In the genomic region with DNA sequence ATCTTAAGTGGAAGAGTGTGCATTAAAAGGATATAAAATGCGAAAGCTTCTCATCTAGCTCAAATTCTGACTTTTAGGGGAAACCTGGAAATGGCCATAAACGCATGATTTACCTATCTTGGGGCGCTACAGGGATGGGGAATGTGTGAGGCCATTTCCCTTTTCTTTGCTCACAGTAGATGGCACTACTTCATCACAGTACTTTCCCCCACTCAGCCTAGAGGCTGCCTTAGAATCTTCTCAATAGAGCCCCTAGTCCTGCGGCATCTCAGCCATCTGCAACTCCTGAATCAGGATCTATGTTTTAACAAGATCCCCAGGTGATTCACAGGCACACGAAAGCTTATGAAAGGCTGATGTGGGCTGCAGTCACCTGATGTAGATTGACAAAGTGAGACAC, we compare ENCODE assay signal across 8 cellular contexts.
A peak's percentile ranks its signal among the peaks of the same experiment; 100 is the strongest.
DNase-seq lines count a peak whose midpoint lies in the region; ATAC-seq and TF ChIP-seq lines count a peak whose summit lies in the region.

No MANE protein-coding gene starts in this region.

- no peak overlapping the region for H3K4me3 ChIP-seq in HEK293 (ENCODE audit: low read depth, low read length)
- no peak overlapping the region for H3K4me3 ChIP-seq in PC-3 (ENCODE audit: low read length)
- H3K4me3 ChIP-seq in parathyroid adenoma (ENCODE audit: low read depth, low read length), result no peak overlapping the region

- H3K4me1 ChIP-seq in HEK293 (ENCODE audit: control insufficient read depth, insufficient read depth, low read length), result no peaks in the 10 kb centered on the region
- peaks cover 7% of the 10 kb centered on the region for H3K4me1 ChIP-seq in PC-3 (ENCODE audit: insufficient read depth, low read length)
- no peaks in the 10 kb centered on the region for H3K4me1 ChIP-seq in parathyroid adenoma

- H3K4me2 ChIP-seq in PC-3 (ENCODE audit: low read length) (no peak overlapping the region), parathyroid adenoma (ENCODE audit: low read length) (no peak overlapping the region)

- no peaks in the 10 kb centered on the region for H3K9me2 ChIP-seq in PC-3 (replicated peaks; ENCODE audit: low read length)

- no peaks in the 10 kb centered on the region for H3K36me3 Mint-ChIP-seq in activated naive CD4-positive, alpha-beta T cell treated with anti-CD3 and anti-CD28 coated beads, Interleukin-2, amount 50 U/mL, for 72 hours

- H3K36me3 ChIP-seq in HEK293 (ENCODE audit: control insufficient read depth in 2 of 2, insufficient read depth in 1 of 2, low read length in 2 of 2) (no peaks in the 10 kb centered on the region), PC-3 (ENCODE audit: low read depth, low read length) (no peaks in the 10 kb centered on the region), parathyroid adenoma (ENCODE audit: control insufficient read depth, insufficient read depth, low read length) (no peaks in the 10 kb centered on the region)

- H2AFZ ChIP-seq in PC-3 (ENCODE audit: low read length), result no peak overlapping the region
- H2AFZ ChIP-seq in parathyroid adenoma, result no peak overlapping the region

- no peak overlapping the region for H3K9ac ChIP-seq in PC-3 (ENCODE audit: low read length)
- H3K9ac ChIP-seq in parathyroid adenoma, result no peak overlapping the region

- H3K27ac Mint-ChIP-seq in activated naive CD4-positive, alpha-beta T cell treated with anti-CD3 and anti-CD28 coated beads, Interleukin-2, amount 50 U/mL, for 72 hours, result no peak overlapping the region

- H4K20me1 ChIP-seq in PC-3 (ENCODE audit: low read length), result no peaks in the 10 kb centered on the region

- H3K9me3 ChIP-seq in HEK293 (ENCODE audit: control insufficient read depth, insufficient read depth, low read depth, low read length), result no peaks in the 10 kb centered on the region
- H3K9me3 ChIP-seq in PC-3 (ENCODE audit: low read length), result no peaks in the 10 kb centered on the region
- no peaks in the 10 kb centered on the region for H3K9me3 ChIP-seq in parathyroid adenoma (ENCODE audit: control insufficient read depth, low read length)

- no peaks in the 10 kb centered on the region for H3K27me3 ChIP-seq in PC-3 (ENCODE audit: low read length)
- H3K27me3 ChIP-seq in parathyroid adenoma (ENCODE audit: control insufficient read depth, insufficient read depth, low read length), result no peaks in the 10 kb centered on the region

- ATAC-seq in PC-3, result peak; percentile 89
- ATAC-seq in GM21825 (IDR thresholded peaks at IDR 0.05; ENCODE audit: unreplicated experiment), result no peak
- no peak for ATAC-seq in activated naive CD4-positive, alpha-beta T cell treated with anti-CD3 and anti-CD28 coated beads, Interleukin-2, amount 50 U/mL, for 72 hours

- no TSS peak for BruUV-seq in PC-3 (replicated peaks; lab: Mats Ljungman, UMichigan)

- intact Hi-C loops in PC-3 (cut with micrococcal nuclease), result loop anchor here (1.0 to 10.0 kb wide), 6 partner anchors 59 to 427 kb away; partner anchors contain the start of gene LHFPL2

- H3K9me3 Mint-ChIP-seq in activated naive CD4-positive, alpha-beta T cell treated with anti-CD3 and anti-CD28 coated beads, Interleukin-2, amount 50 U/mL, for 72 hours, result no peaks in the 10 kb centered on the region

- CTCF ChIA-PET in HEK293 (lab: Yijun Ruan, JAX), result interaction anchor here (0.6 to 2.8 kb wide), 22 partner anchors 11 to 482 kb away, joined by 3 to 18 read pairs (median 4); no protein-coding TSS in a partner anchor
- CTCF ChIA-PET in PC-3 (lab: Charles Lee), result no interaction called here

- DNase-seq in DMS 273 treated with DMSO at 0.1 percent for 48 hours (lab: John Stamatoyannopoulos, UW), result peak; percentile 11
- peak; percentile 65 for DNase-seq in PC-3
- DNase-seq in fibroblast of gingiva (ENCODE audit: low read depth), result peak; percentile 44
- no peak for DNase-seq in activated naive CD4-positive, alpha-beta T cell treated with anti-CD3 and anti-CD28 coated beads, Interleukin-2, amount 50 U/mL, for 72 hours (ENCODE audit: low spot score in 2 of 2)
- DNase-seq in NCI-H226, result no peak

- TF ChIP-seq CTCF in HEK293 (tag by site-specific recombination; IDR thresholded peaks at IDR 0.05) (peak; percentile 81), PC-3 (conservative IDR thresholded peaks at IDR 0.05; ENCODE audit: low read depth, low read length) (peak; percentile 62), parathyroid adenoma (IDR thresholded peaks at IDR 0.05) (peak; percentile 42)

- POLR2A ChIA-PET in HEK293 (lab: Yijun Ruan, JAX) (no interaction called here), PC-3 (lab: Charles Lee; ENCODE audit: unreplicated experiment) (no interaction called here)

- H3K27ac ChIP-seq in HEK293 (ENCODE audit: extremely low read depth, low read depth, low read length) (no peak overlapping the region), PC-3 (ENCODE audit: low read length) (peak overlapping the region; percentile 40), parathyroid adenoma (no peak overlapping the region)

- H3K79me2 ChIP-seq in PC-3 (ENCODE audit: low read length) (no peaks in the 10 kb centered on the region), parathyroid adenoma (no peaks in the 10 kb centered on the region)

- no peaks in the 10 kb centered on the region for H3F3A ChIP-seq in PC-3 (ENCODE audit: low read length, unreplicated experiment)

TF ChIP-seq in HEK293, 187 proteins besides CTCF, POLR2A, EP300 and RAD21 (continues in another document):
- TF ChIP-seq ZNF114 (tag by site-specific recombination; IDR thresholded peaks at IDR 0.05), result no peak
- TF ChIP-seq ZNF121 (tag by site-specific recombination; IDR thresholded peaks at IDR 0.05), result no peak
- TF ChIP-seq, protein P1, sequence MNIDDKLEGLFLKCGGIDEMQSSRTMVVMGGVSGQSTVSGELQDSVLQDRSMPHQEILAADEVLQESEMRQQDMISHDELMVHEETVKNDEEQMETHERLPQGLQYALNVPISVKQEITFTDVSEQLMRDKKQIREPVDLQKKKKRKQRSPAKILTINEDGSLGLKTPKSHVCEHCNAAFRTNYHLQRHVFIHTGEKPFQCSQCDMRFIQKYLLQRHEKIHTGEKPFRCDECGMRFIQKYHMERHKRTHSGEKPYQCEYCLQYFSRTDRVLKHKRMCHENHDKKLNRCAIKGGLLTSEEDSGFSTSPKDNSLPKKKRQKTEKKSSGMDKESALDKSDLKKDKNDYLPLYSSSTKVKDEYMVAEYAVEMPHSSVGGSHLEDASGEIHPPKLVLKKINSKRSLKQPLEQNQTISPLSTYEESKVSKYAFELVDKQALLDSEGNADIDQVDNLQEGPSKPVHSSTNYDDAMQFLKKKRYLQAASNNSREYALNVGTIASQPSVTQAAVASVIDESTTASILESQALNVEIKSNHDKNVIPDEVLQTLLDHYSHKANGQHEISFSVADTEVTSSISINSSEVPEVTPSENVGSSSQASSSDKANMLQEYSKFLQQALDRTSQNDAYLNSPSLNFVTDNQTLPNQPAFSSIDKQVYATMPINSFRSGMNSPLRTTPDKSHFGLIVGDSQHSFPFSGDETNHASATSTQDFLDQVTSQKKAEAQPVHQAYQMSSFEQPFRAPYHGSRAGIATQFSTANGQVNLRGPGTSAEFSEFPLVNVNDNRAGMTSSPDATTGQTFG (tag by site-specific recombination; IDR thresholded peaks at IDR 0.05; ENCODE audit: borderline replicate concordance), result no peak
- no peak for TF ChIP-seq ZNF302 (tag by site-specific recombination; IDR thresholded peaks at IDR 0.05; ENCODE audit: low read depth)
- TF ChIP-seq, protein P2, sequence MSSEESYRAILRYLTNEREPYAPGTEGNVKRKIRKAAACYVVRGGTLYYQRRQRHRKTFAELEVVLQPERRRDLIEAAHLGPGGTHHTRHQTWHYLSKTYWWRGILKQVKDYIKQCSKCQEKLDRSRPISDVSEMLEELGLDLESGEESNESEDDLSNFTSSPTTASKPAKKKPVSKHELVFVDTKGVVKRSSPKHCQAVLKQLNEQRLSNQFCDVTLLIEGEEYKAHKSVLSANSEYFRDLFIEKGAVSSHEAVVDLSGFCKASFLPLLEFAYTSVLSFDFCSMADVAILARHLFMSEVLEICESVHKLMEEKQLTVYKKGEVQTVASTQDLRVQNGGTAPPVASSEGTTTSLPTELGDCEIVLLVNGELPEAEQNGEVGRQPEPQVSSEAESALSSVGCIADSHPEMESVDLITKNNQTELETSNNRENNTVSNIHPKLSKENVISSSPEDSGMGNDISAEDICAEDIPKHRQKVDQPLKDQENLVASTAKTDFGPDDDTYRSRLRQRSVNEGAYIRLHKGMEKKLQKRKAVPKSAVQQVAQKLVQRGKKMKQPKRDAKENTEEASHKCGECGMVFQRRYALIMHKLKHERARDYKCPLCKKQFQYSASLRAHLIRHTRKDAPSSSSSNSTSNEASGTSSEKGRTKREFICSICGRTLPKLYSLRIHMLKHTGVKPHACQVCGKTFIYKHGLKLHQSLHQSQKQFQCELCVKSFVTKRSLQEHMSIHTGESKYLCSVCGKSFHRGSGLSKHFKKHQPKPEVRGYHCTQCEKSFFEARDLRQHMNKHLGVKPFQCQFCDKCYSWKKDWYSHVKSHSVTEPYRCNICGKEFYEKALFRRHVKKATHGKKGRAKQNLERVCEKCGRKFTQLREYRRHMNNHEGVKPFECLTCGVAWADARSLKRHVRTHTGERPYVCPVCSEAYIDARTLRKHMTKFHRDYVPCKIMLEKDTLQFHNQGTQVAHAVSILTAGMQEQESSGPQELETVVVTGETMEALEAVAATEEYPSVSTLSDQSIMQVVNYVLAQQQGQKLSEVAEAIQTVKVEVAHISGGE (tag by site-specific recombination; conservative IDR thresholded peaks at IDR 0.05; ENCODE audit: low read depth), result no peak
- no peak for TF ChIP-seq ZXDB (tag by site-specific recombination; IDR thresholded peaks at IDR 0.05)
- no peak for TF ChIP-seq ZNF184 (tag by site-specific recombination; IDR thresholded peaks at IDR 0.05)
- TF ChIP-seq ZBTB17 (tag by site-specific recombination; IDR thresholded peaks at IDR 0.05), result peak; percentile 35; the same call in 1 of the 2 replicates
- TF ChIP-seq, protein P3, sequence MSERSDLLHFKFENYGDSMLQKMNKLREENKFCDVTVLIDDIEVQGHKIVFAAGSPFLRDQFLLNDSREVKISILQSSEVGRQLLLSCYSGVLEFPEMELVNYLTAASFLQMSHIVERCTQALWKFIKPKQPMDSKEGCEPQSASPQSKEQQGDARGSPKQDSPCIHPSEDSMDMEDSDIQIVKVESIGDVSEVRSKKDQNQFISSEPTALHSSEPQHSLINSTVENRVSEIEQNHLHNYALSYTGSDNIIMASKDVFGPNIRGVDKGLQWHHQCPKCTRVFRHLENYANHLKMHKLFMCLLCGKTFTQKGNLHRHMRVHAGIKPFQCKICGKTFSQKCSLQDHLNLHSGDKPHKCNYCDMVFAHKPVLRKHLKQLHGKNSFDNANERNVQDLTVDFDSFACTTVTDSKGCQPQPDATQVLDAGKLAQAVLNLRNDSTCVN (tag by site-specific recombination; optimal IDR thresholded peaks at IDR 0.05), result no peak
- no peak for TF ChIP-seq ZBTB1 (tag by site-specific recombination; IDR thresholded peaks at IDR 0.05)
- no peak for TF ChIP-seq PRDM1 (tag by site-specific recombination; IDR thresholded peaks at IDR 0.05)
- no peak for TF ChIP-seq ZNF707 (tag by site-specific recombination; IDR thresholded peaks at IDR 0.05)
- 0 out of 2 replicates have a peak, but pooled peaks have one; percentile 25 for TF ChIP-seq ZNF660 (tag by site-specific recombination; IDR thresholded peaks at IDR 0.05)
- no peak for TF ChIP-seq ZNF629 (tag by site-specific recombination; IDR thresholded peaks at IDR 0.05)

Comparison
In these comparisons a context has a peak if more than half of its experiments do, and no peak if none do; other contexts are left out.
1. DNase-seq: peak in DMS 273 treated with DMSO at 0.1 percent for 48 hours (single experiment), PC-3 (single experiment) and fibroblast of gingiva (single experiment); none in activated naive CD4-positive, alpha-beta T cell treated with anti-CD3 and anti-CD28 coated beads, Interleukin-2, amount 50 U/mL, for 72 hours (0 of 2) and NCI-H226 (single experiment).
2. Peak in every context shown above with its lines, with median percentiles within 50 percentile points of each other: CTCF ChIP-seq.